ENCODE assay signal across 8 cellular contexts in the genomic region with DNA sequence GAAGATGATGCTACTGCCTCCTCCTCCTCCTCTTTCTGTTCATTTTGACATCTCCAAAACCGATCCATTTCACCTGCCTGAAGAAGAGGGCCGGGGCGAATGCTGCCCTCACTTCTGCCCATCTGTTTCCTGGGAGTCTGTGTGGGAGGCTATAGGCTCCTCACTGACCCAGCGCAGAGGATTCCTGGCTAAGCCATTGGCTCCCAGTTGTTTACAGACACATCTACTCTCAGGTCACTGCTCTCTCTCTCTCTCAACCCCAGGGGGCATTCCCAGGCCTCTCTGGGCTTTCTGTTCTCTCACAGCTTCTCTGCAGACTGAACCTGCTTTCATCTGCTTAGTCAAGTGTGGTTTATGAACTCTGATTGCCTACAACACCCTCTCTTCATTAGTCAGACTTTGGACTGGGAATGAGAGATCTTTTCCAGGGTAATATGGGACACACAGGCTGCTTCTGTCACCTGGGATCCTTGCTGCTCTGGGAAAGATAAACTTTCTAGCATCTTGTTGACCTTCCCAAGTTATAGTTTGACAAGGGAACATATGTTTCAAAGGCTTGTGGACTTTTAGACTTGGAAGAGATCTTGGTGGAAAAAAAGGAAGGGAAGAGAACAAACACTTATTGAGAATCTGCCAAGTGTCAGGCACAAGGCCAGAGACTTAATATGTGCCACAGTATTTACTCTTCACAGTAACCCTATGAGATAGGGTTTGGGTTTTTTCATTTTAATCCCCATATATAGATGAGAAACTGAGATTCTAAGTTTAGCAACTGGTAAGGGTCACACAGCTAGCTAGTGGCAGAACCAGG. TPM values are rescaled to one million over a fixed set of nuclear protein-coding genes. Genes with fewer than 3 reads are reported as not detected.
DNase-seq lines count a peak whose midpoint lies in the region; ATAC-seq and TF ChIP-seq lines count a peak whose summit lies in the region.

No MANE protein-coding gene starts in this region.

- no peaks in the 10 kb centered on the region for H3K27me3 ChIP-seq in psoas muscle (ENCODE audit: insufficient read depth in 3 of 3, low read length in 2 of 3)

- no peak overlapping the region for H3K4me3 ChIP-seq in psoas muscle

- no peaks in the 10 kb centered on the region for H3K4me1 ChIP-seq in psoas muscle

- H3K9me3 ChIP-seq in psoas muscle = no peaks in the 10 kb centered on the region

- ATAC-seq in HG02678 (IDR thresholded peaks at IDR 0.05; ENCODE audit: unreplicated experiment) = peak; percentile 58
- peak; percentile 90 for ATAC-seq in stimulated activated naive CD8-positive, alpha-beta T cell treated with anti-CD3 and anti-CD28 coated beads, Interleukin-15, Interleukin-2, amounts not matched to agents 100 U/mL and 50 U/mL, for 24 hours
- ATAC-seq in psoas muscle = no peak

- peak overlapping the region; percentile 88 for H3K27ac Mint-ChIP-seq in activated T-helper 2 cell treated with anti-CD3 and anti-CD28 coated beads, Interferon-gamma antibody, Interleukin-2, Interleukin-4, amounts not matched to agents 10 μg/mL and 5 μg/mL and 100 μg/mL, durations not matched to agents 14 hours and 24 hours and 36 hours

- H3K9me3 Mint-ChIP-seq in activated T-helper 2 cell treated with anti-CD3 and anti-CD28 coated beads, Interferon-gamma antibody, Interleukin-2, Interleukin-4, amounts not matched to agents 10 μg/mL and 5 μg/mL and 100 μg/mL, durations not matched to agents 14 hours and 24 hours and 36 hours = no peaks in the 10 kb centered on the region

- TF ChIP-seq CTCF in psoas muscle (IDR thresholded peaks at IDR 0.05) = no peak

- peaks cover 38% of the 10 kb centered on the region for H3K4me1 Mint-ChIP-seq in activated T-helper 2 cell treated with anti-CD3 and anti-CD28 coated beads, Interferon-gamma antibody, Interleukin-2, Interleukin-4, amounts not matched to agents 10 μg/mL and 5 μg/mL and 100 μg/mL, durations not matched to agents 14 hours and 24 hours and 36 hours (ENCODE audit: low read depth)

- intact Hi-C loops in activated T-helper 2 cell treated with anti-CD3 and anti-CD28 coated beads, Interferon-gamma antibody, Interleukin-2, Interleukin-4, amounts not matched to agents 10 μg/mL and 5 μg/mL and 100 μg/mL, durations not matched to agents 14 hours and 24 hours and 36 hours (cut with micrococcal nuclease) = no loop called here
- intact Hi-C loops in psoas muscle (cut with DNase I) = no loop called here

- H3K27ac ChIP-seq in psoas muscle = no peak overlapping the region

- no peaks in the 10 kb centered on the region for H3K36me3 Mint-ChIP-seq in activated T-helper 2 cell treated with anti-CD3 and anti-CD28 coated beads, Interferon-gamma antibody, Interleukin-2, Interleukin-4, amounts not matched to agents 10 μg/mL and 5 μg/mL and 100 μg/mL, durations not matched to agents 14 hours and 24 hours and 36 hours (ENCODE audit: low read depth)

- no peaks in the 10 kb centered on the region for H3K36me3 ChIP-seq in psoas muscle (ENCODE audit: insufficient read depth in 1 of 2, low read depth in 1 of 2)

- 57 to 70% (median 69%) methylated on average over 4 of the region's 4 CpGs for WGBS in psoas muscle, 3 donors

- H3K27me3 Mint-ChIP-seq in activated T-helper 2 cell treated with anti-CD3 and anti-CD28 coated beads, Interferon-gamma antibody, Interleukin-2, Interleukin-4, amounts not matched to agents 10 μg/mL and 5 μg/mL and 100 μg/mL, durations not matched to agents 14 hours and 24 hours and 36 hours (ENCODE audit: low read depth) = no peaks in the 10 kb centered on the region

- no peak overlapping the region for H3K4me3 Mint-ChIP-seq in activated T-helper 2 cell treated with anti-CD3 and anti-CD28 coated beads, Interferon-gamma antibody, Interleukin-2, Interleukin-4, amounts not matched to agents 10 μg/mL and 5 μg/mL and 100 μg/mL, durations not matched to agents 14 hours and 24 hours and 36 hours (ENCODE audit: low read depth)

- DNase-seq in SHP77 (lab: John Stamatoyannopoulos, UW) (peak; percentile 18 to 25), SHP77 treated with DMSO at 0.1 percent for 48 hours (lab: John Stamatoyannopoulos, UW) (no peak), NCI-H2196 treated with DMSO at 0.1 percent for 48 hours (lab: John Stamatoyannopoulos, UW; ENCODE audit: unreplicated experiment) (peak; percentile 58), iPS-NIHi11 (ENCODE audit: low spot score) (peak; percentile 53), psoas muscle (no peak)
- no peak for DNase-seq in activated T-helper 2 cell treated with anti-CD3 and anti-CD28 coated beads, Interferon-gamma antibody, Interleukin-2, Interleukin-4, amounts not matched to agents 10 μg/mL and 5 μg/mL and 100 μg/mL, durations not matched to agents 14 hours and 24 hours and 36 hours (ENCODE audit: low spot score)
- peak; percentile 66 for DNase-seq in stimulated activated naive CD8-positive, alpha-beta T cell treated with anti-CD3 and anti-CD28 coated beads, Interleukin-15, Interleukin-2, amounts not matched to agents 100 U/mL and 50 U/mL, for 24 hours

RNA-seq across cellular contexts. Expression of a gene that starts 30.2 kb away (rescaled TPM):
- total RNA-seq in activated T-helper 2 cell treated with anti-CD3 and anti-CD28 coated beads, Interferon-gamma antibody, Interleukin-2, Interleukin-4, amounts not matched to agents 10 μg/mL and 5 μg/mL and 100 μg/mL, durations not matched to agents 14 hours and 24 hours and 36 hours = 41.2 and 47.6 TPM in 2 replicates
- 10 to 100 TPM in 3 of 4 donors, 1 to 10 TPM in 1; 9.4 to 13.6 (median 12.1) TPM for total RNA-seq in psoas muscle
- polyA plus RNA-seq in psoas muscle = 10 to 100 TPM; 10.1 to 11.5 (median 10.9) TPM

Comparison
In these comparisons a context has a peak if more than half of its experiments do, and no peak if none do; other contexts are left out.
1. DNase-seq: peak in SHP77 (2 of 2), NCI-H2196 treated with DMSO at 0.1 percent for 48 hours (single experiment), iPS-NIHi11 (single experiment) and stimulated activated naive CD8-positive, alpha-beta T cell treated with anti-CD3 and anti-CD28 coated beads, Interleukin-15, Interleukin-2, amounts not matched to agents 100 U/mL and 50 U/mL, for 24 hours (single experiment); none in SHP77 treated with DMSO at 0.1 percent for 48 hours (single experiment), activated T-helper 2 cell treated with anti-CD3 and anti-CD28 coated beads, Interferon-gamma antibody, Interleukin-2, Interleukin-4, amounts not matched to agents 10 μg/mL and 5 μg/mL and 100 μg/mL, durations not matched to agents 14 hours and 24 hours and 36 hours (single experiment) and psoas muscle (0 of 2).
2. ATAC-seq: peak in HG02678 (single experiment) and stimulated activated naive CD8-positive, alpha-beta T cell treated with anti-CD3 and anti-CD28 coated beads, Interleukin-15, Interleukin-2, amounts not matched to agents 100 U/mL and 50 U/mL, for 24 hours (single experiment); none in psoas muscle (0 of 4).